In genomic region chr6:7051780-7052440, GRCh38 we compare ENCODE assay signal across 9 cellular contexts. TPM values are rescaled to one million over a fixed set of nuclear protein-coding genes. Genes with fewer than 3 reads are reported as not detected.
DNase-seq lines count a peak whose midpoint lies in the region; ATAC-seq and TF ChIP-seq lines count a peak whose summit lies in the region.
"Had no signal": no experiment of that assay in that cellular context is flagged by ENCODE, and none has a peak within 500 bp of the region (broad histone marks: within the 10 kb centered on the region; RNA-seq: fewer than 3 reads in every experiment).

No MANE protein-coding gene starts in this region.

- TF ChIP-seq CTCF in osteocyte (IDR thresholded peaks at IDR 0.05): no peak

- DNase-seq in Daoy (ENCODE audit: low read depth) (peak; percentile 56), NCI-H748 (lab: John Stamatoyannopoulos, UW; ENCODE audit: unreplicated experiment) (peak; percentile 70), germinal center (ENCODE audit: low spot score) (peak; percentile 73), osteocyte (ENCODE audit: extremely low spot score, unreplicated experiment) (no peak)

- ATAC-seq in HG02610 (IDR thresholded peaks at IDR 0.05; ENCODE audit: unreplicated experiment): peak; percentile 51
- peak; percentile 73 for ATAC-seq in activated T-helper 17 cell treated with anti-CD3 and anti-CD28 coated beads, Interleukin-2, amount 50 U/mL, for 72 hours (replicated peaks)
- no peak for ATAC-seq in GM18858 (IDR thresholded peaks at IDR 0.05; ENCODE audit: unreplicated experiment)
- no peak for ATAC-seq in GM21367 (IDR thresholded peaks at IDR 0.05; ENCODE audit: unreplicated experiment)

- H3K9me3 Mint-ChIP-seq in activated T-helper 17 cell treated with anti-CD3 and anti-CD28 coated beads, Interleukin-2, amount 50 U/mL, for 72 hours: no peaks in the 10 kb centered on the region
- no peaks in the 10 kb centered on the region for H3K9me3 Mint-ChIP-seq in osteocyte (ENCODE audit: unreplicated experiment)
- H3K9me3 Mint-ChIP-seq: T-helper 1 cell treated with Interleukin-12 subunit alpha and Interleukin-12 subunit beta and Interleukin-4 antibody, amounts not matched to agents 30 μg/mL and 1 μg/mL, for 36 hours had no signal

- no peak overlapping the region for H3K27ac Mint-ChIP-seq in activated T-helper 17 cell treated with anti-CD3 and anti-CD28 coated beads, Interleukin-2, amount 50 U/mL, for 72 hours
- no peak overlapping the region for H3K27ac Mint-ChIP-seq in osteocyte (ENCODE audit: unreplicated experiment)
- H3K27ac Mint-ChIP-seq: T-helper 1 cell treated with Interleukin-12 subunit alpha and Interleukin-12 subunit beta and Interleukin-4 antibody, amounts not matched to agents 30 μg/mL and 1 μg/mL, for 36 hours had no signal

- H3K36me3 Mint-ChIP-seq in activated T-helper 17 cell treated with anti-CD3 and anti-CD28 coated beads, Interleukin-2, amount 50 U/mL, for 72 hours (ENCODE audit: low read depth): no peaks in the 10 kb centered on the region
- no peaks in the 10 kb centered on the region for H3K36me3 Mint-ChIP-seq in osteocyte (ENCODE audit: unreplicated experiment)

- peak overlapping the region; percentile 30 for H3K4me3 Mint-ChIP-seq in activated T-helper 17 cell treated with anti-CD3 and anti-CD28 coated beads, Interleukin-2, amount 50 U/mL, for 72 hours
- peak overlapping the region; percentile 64 for H3K4me3 Mint-ChIP-seq in osteocyte (ENCODE audit: unreplicated experiment)
- H3K4me3 Mint-ChIP-seq: T-helper 1 cell treated with Interleukin-12 subunit alpha and Interleukin-12 subunit beta and Interleukin-4 antibody, amounts not matched to agents 30 μg/mL and 1 μg/mL, for 36 hours had no signal

- H3K4me1 Mint-ChIP-seq in activated T-helper 17 cell treated with anti-CD3 and anti-CD28 coated beads, Interleukin-2, amount 50 U/mL, for 72 hours: no peaks in the 10 kb centered on the region
- peaks cover 10% of the 10 kb centered on the region for H3K4me1 Mint-ChIP-seq in osteocyte (ENCODE audit: unreplicated experiment)

- no peaks in the 10 kb centered on the region for H3K27me3 Mint-ChIP-seq in activated T-helper 17 cell treated with anti-CD3 and anti-CD28 coated beads, Interleukin-2, amount 50 U/mL, for 72 hours
- no peaks in the 10 kb centered on the region for H3K27me3 Mint-ChIP-seq in osteocyte (ENCODE audit: unreplicated experiment)

RNA-seq across cellular contexts. Expression of gene RREB1, which starts 55.9 kb away (rescaled TPM):
- total RNA-seq in Daoy (2014; rRNA removed; shearing (Covaris generic)): 7.0 and 7.9 TPM in 2 replicates
- total RNA-seq in activated T-helper 17 cell treated with anti-CD3 and anti-CD28 coated beads, Interleukin-2, amount 50 U/mL, for 72 hours: 10 to 100 TPM; 14.8 to 21.9 TPM
- 29.4 and 29.9 TPM in 2 replicates for total RNA-seq in osteocyte

Comparison
In these comparisons a context has a peak if more than half of its experiments do, and no peak if none do; other contexts are left out.
1. ATAC-seq: peak in HG02610 (single experiment) and activated T-helper 17 cell treated with anti-CD3 and anti-CD28 coated beads, Interleukin-2, amount 50 U/mL, for 72 hours (single experiment); none in GM18858 (single experiment) and GM21367 (single experiment).